Comparison of ENCODE assay signal across 1 cellular context in genomic region chr1:231338270-231339128, GRCh38.
A peak's percentile ranks its signal among the peaks of the same experiment; 100 is the strongest.
TF ChIP-seq lines count a peak whose summit lies in the region.

Gene SPRTN (plus strand): TSS chr1:231338293. CDS start chr1:231338384, 91 bp downstream.

TF ChIP-seq in HEK293, 187 proteins besides CTCF, POLR2A, EP300 and RAD21 (continued from another document and continues in another):
- TF ChIP-seq AEBP2 (tag by site-specific recombination; IDR thresholded peaks at IDR 0.05; ENCODE audit: borderline replicate concordance) (no peak), ZNF571 (tag by site-specific recombination; IDR thresholded peaks at IDR 0.05) (no peak), ZNF223 (tag by site-specific recombination; IDR thresholded peaks at IDR 0.05) (no peak), MYNN (tag by site-specific recombination; IDR thresholded peaks at IDR 0.05; ENCODE audit: borderline replicate concordance) (peak; percentile 45; the same call in 1 of the 2 replicates), ZNF48 (tag by site-specific recombination; IDR thresholded peaks at IDR 0.05) (no peak), ZNF777 (tag by site-specific recombination; IDR thresholded peaks at IDR 0.05; ENCODE audit: borderline replicate concordance) (no peak), ZNF23 (tag by site-specific recombination; IDR thresholded peaks at IDR 0.05; ENCODE audit: borderline replicate concordance) (no peak), PBX3 (CRISPR knock-in tag; IDR thresholded peaks at IDR 0.05) (peak; percentile 30), ZNF596 (tag by site-specific recombination; IDR thresholded peaks at IDR 0.05) (0 out of 2 replicates have a peak, but pooled peaks have one; percentile 4), PATZ1 (tag by site-specific recombination; IDR thresholded peaks at IDR 0.05) (peak; percentile 71; the same call in 1 of the 2 replicates), ZXDB (tag by site-specific recombination; IDR thresholded peaks at IDR 0.05) (peak; percentile 57; the same call in 1 of the 2 replicates), ATF2 (tag by site-specific recombination; IDR thresholded peaks at IDR 0.05; ENCODE audit: low read depth) (no peak), ZNF146 (tag by site-specific recombination; IDR thresholded peaks at IDR 0.05) (peak; percentile 11; the same call in 1 of the 2 replicates), ZNF311 (tag by site-specific recombination; IDR thresholded peaks at IDR 0.05; ENCODE audit: borderline replicate concordance) (no peak), ZNF211 (tag by site-specific recombination; IDR thresholded peaks at IDR 0.05; ENCODE audit: low read depth) (no peak), ZNF670 (tag by site-specific recombination; IDR thresholded peaks at IDR 0.05; ENCODE audit: low read depth) (no peak), ZNF664 (tag by site-specific recombination; IDR thresholded peaks at IDR 0.05) (no peak), ZNF701 (tag by site-specific recombination; IDR thresholded peaks at IDR 0.05) (no peak), ZNF423 (tag by site-specific recombination; IDR thresholded peaks at IDR 0.05) (0 out of 2 replicates have a peak, but pooled peaks have one; percentile 45), ZSCAN5A (tag by site-specific recombination; IDR thresholded peaks at IDR 0.05) (no peak), ZNF677 (tag by site-specific recombination; IDR thresholded peaks at IDR 0.05) (no peak), ZNF169 (tag by site-specific recombination; IDR thresholded peaks at IDR 0.05) (no peak), OVOL3 (tag by site-specific recombination; IDR thresholded peaks at IDR 0.05) (peak; percentile 73; the same call in 1 of the 2 replicates), ZNF830 (tag by site-specific recombination; IDR thresholded peaks at IDR 0.05; ENCODE audit: low read depth) (no peak), ZNF513 (tag by site-specific recombination; IDR thresholded peaks at IDR 0.05) (no peak; the same call in 1 of the 2 replicates), REPIN1 (tag by site-specific recombination; IDR thresholded peaks at IDR 0.05; ENCODE audit: low read depth) (peak; percentile 43; the same call in 1 of the 2 replicates), ZFP37 (tag by site-specific recombination; IDR thresholded peaks at IDR 0.05) (peak; percentile 91), PRDM6 (tag by site-specific recombination; IDR thresholded peaks at IDR 0.05) (no peak), ZNF140 (tag by site-specific recombination; IDR thresholded peaks at IDR 0.05) (no peak), REST (tag by site-specific recombination; IDR thresholded peaks at IDR 0.05) (peak; percentile 53; the same call in 1 of the 2 replicates), ZNF580 (tag by site-specific recombination; IDR thresholded peaks at IDR 0.05) (no peak), KLF17 (tag by site-specific recombination; IDR thresholded peaks at IDR 0.05) (peak; percentile 61; the same call in 1 of the 2 replicates), ZSCAN4 (tag by site-specific recombination; IDR thresholded peaks at IDR 0.05) (no peak), ZNF837 (tag by site-specific recombination; IDR thresholded peaks at IDR 0.05) (no peak), ZNF548 (tag by site-specific recombination; IDR thresholded peaks at IDR 0.05) (no peak), ZNF433 (tag by site-specific recombination; IDR thresholded peaks at IDR 0.05; ENCODE audit: low read depth) (no peak), ZNF416 (tag by site-specific recombination; IDR thresholded peaks at IDR 0.05) (no peak), ZNF791 (tag by site-specific recombination; IDR thresholded peaks at IDR 0.05) (no peak), ZNF16 (tag by site-specific recombination; IDR thresholded peaks at IDR 0.05; ENCODE audit: low read depth) (no peak), ZNF549 (tag by site-specific recombination; IDR thresholded peaks at IDR 0.05) (no peak), ZNF2 (tag by site-specific recombination; IDR thresholded peaks at IDR 0.05) (peak; percentile 37; the same call in 1 of the 2 replicates), ZNF112 (tag by site-specific recombination; IDR thresholded peaks at IDR 0.05) (no peak), ZNF707 (tag by site-specific recombination; IDR thresholded peaks at IDR 0.05) (no peak), ZNF843 (tag by site-specific recombination; IDR thresholded peaks at IDR 0.05) (0 out of 2 replicates have a peak, but pooled peaks have one; percentile 66), ZNF174 (tag by site-specific recombination; IDR thresholded peaks at IDR 0.05) (no peak), ZNF521 (tag by site-specific recombination; IDR thresholded peaks at IDR 0.05) (no peak)
